Comparison of ENCODE assay signal across 16 cellular contexts in the genomic region with DNA sequence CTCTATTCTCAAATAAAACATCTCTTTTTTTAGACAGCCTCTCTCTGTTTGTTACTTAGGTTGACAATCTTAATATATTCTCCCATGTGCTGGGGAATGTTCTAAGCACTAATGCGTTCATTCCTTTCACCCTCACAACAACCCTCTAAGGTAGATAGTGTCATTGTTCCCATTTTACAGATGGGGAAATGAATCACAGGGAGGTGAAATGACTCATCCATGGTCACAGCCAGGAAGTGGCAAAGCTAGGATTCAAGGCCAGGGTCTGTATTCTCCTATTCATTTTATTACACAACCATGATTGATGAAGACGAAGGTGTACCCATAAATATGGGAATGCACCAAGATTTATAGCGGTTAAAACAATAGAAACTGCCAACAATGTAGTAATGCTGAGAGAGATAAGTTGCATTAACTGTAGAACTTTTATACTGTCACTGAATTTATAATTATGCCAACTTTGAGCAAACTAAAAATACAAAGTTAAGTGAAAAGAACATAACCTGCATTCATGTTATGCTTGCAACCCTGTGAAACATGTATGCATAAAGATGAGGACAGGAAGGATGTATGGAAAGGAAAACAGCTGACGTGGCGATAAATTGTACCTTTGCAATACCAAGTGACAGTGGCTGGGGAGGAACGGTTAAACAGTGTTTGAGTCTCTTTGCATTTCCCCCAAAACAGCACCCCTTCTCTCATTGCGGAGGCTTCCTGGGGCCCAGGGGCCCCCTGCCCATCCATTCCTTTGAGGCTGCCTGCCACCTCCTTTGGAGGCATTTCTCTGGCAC.
"Had no signal": no experiment of that assay in that cellular context is flagged by ENCODE, and none has a peak within 500 bp of the region (broad histone marks: within the 10 kb centered on the region; RNA-seq: fewer than 3 reads in every experiment).

No MANE protein-coding gene starts in this region.

- ATAC-seq: activated CD4-positive, CD25-positive, alpha-beta regulatory T cell treated with anti-CD3 and anti-CD28 coated beads, Interleukin-2, amount 50 U/mL, for 24 hours; left lobe of liver; T-cell had no signal

- H3K4me1 Mint-ChIP-seq: naive B cell, T-cell had no signal

- H3K4me3 Mint-ChIP-seq: activated naive CD8-positive, alpha-beta T cell; naive B cell; T-cell had no signal

- H3K4me1 ChIP-seq: breast epithelium, parathyroid adenoma had no signal

- H3K27ac ChIP-seq: breast epithelium, epithelial cell of prostate, parathyroid adenoma had no signal

- H3K36me3 Mint-ChIP-seq: activated naive CD8-positive, alpha-beta T cell; naive B cell; T-cell had no signal

- H3K9me3 Mint-ChIP-seq: naive B cell, T-cell had no signal

- H3K9me3 ChIP-seq: breast epithelium had no signal

- H3K27ac Mint-ChIP-seq: activated naive CD8-positive, alpha-beta T cell; naive B cell; T-cell had no signal

- H3K4me3 ChIP-seq: breast epithelium had no signal

- DNase-seq: activated CD4-positive, alpha-beta T cell treated with anti-CD3 and anti-CD28 coated beads, Interleukin-2, amount 50 U/mL, for 1 hour; anterior cingulate cortex; cerebellar nuclear complex; effector memory CD4-positive, alpha-beta T cell; midbrain; naive B cell; stimulated activated CD4-positive, alpha-beta T cell treated with anti-CD3 and anti-CD28 coated beads, Interleukin-12 subunit alpha, Interleukin-12 subunit beta, amount 100 ng/mL, for 4 hours; stimulated activated CD4-positive, alpha-beta T cell treated with anti-CD3 and anti-CD28 coated beads, Interleukin-2, amount 100 ng/mL, for 24 hours; T-cell; T-helper 9 cell had no signal
